Comparison of ENCODE assay signal across 13 cellular contexts in the genomic region with DNA sequence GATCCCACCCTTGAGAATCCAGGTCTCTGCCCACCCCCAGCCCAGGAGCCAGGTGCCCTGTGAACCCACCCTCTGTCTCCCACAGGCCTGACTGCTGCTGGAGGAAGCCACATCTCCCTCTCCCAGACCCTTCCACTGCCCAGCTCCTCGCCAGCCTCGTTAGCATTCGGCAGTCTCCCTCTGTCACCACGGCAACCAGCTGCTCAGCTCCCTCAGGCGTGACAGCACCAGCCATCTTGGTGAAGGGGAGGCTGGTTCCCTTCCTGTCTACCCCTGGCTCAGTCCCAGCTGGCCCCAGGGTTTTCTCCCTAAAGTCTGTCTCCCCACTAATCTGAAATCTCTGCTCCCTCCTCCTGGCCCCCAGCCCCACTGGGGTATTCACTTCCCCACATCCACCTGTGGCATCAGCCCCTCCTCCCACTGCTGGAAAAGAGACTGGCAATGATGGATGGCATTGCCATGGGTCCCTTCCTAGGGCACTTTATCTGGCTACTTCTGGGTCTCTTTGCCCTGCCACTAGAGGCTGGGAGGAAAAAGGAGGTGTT. TPM values are rescaled to one million over a fixed set of nuclear protein-coding genes. Genes with fewer than 3 reads are reported as not detected.
DNase-seq lines count a peak whose midpoint lies in the region; ATAC-seq and TF ChIP-seq lines count a peak whose summit lies in the region.
"Had no signal": no experiment of that assay in that cellular context is flagged by ENCODE, and none has a peak within 500 bp of the region (broad histone marks: within the 10 kb centered on the region; RNA-seq: fewer than 3 reads in every experiment).

No MANE protein-coding gene starts in this region.

- no peak overlapping the region for H2AFZ ChIP-seq in mammary epithelial cell (ENCODE audit: low read depth, low read length)

- peaks cover 8% of the 10 kb centered on the region for H3K4me1 Mint-ChIP-seq in activated T-helper 17 cell treated with anti-CD3 and anti-CD28 coated beads, Interleukin-2, amount 50 U/mL, for 72 hours

- H3K9me3 Mint-ChIP-seq in activated T-helper 17 cell treated with anti-CD3 and anti-CD28 coated beads, Interleukin-2, amount 50 U/mL, for 72 hours = no peaks in the 10 kb centered on the region
- H3K9me3 Mint-ChIP-seq: effector memory CD8-positive, alpha-beta T cell; T-helper 1 cell treated with Interleukin-12 subunit alpha and Interleukin-12 subunit beta and Interleukin-4 antibody, amounts not matched to agents 30 μg/mL and 1 μg/mL, for 36 hours had no signal

- no peak overlapping the region for H3K27ac Mint-ChIP-seq in activated T-helper 17 cell treated with anti-CD3 and anti-CD28 coated beads, Interleukin-2, amount 50 U/mL, for 72 hours
- H3K27ac Mint-ChIP-seq: effector memory CD8-positive, alpha-beta T cell; T-helper 1 cell treated with Interleukin-12 subunit alpha and Interleukin-12 subunit beta and Interleukin-4 antibody, amounts not matched to agents 30 μg/mL and 1 μg/mL, for 36 hours had no signal

- H3K9ac ChIP-seq in mammary epithelial cell (ENCODE audit: insufficient read depth, low read length) = no peak overlapping the region

- POLR2A ChIA-PET in HEK293 (lab: Yijun Ruan, JAX) = no interaction called here

- TF ChIP-seq CTCF in HEK293 (tag by site-specific recombination; IDR thresholded peaks at IDR 0.05) = no peak
- no peak for TF ChIP-seq CTCF in mammary epithelial cell (conservative IDR thresholded peaks at IDR 0.05 in 1 of 2, IDR thresholded peaks at IDR 0.05 in 1 of 2; ENCODE audit: extremely low read depth in 1 of 2, insufficient read depth in 1 of 2, low read depth in 1 of 2, low read length in 2 of 2)

- ATAC-seq in activated T-helper 17 cell treated with anti-CD3 and anti-CD28 coated beads, Interleukin-2, amount 50 U/mL, for 72 hours (replicated peaks) = no peak
- ATAC-seq: effector memory CD8-positive, alpha-beta T cell had no signal

- intact Hi-C loops in mammary epithelial cell (cut with micrococcal nuclease) = no loop called here

- dilution Hi-C loops in mammary epithelial cell (cut with HindIII; ENCODE audit: low sequenced_read_pairs) = no loop called here

- CTCF ChIA-PET in HEK293 (lab: Yijun Ruan, JAX) (no interaction called here), mammary epithelial cell (lab: Charles Lee; ENCODE audit: low non-redundant PET) (no interaction called here)

- 48% methylated on average over 5 of the region's 5 CpGs for WGBS in mammary epithelial cell (ENCODE audit: low coverage, missing lambda C conversion rate)

- no peaks in the 10 kb centered on the region for H3K9me3 ChIP-seq in HEK293 (ENCODE audit: control insufficient read depth, insufficient read depth, low read depth, low read length)
- no peaks in the 10 kb centered on the region for H3K9me3 ChIP-seq in mammary epithelial cell (replicated peaks; ENCODE audit: insufficient read depth, low read length)
- H3K9me3 ChIP-seq: upper lobe of left lung had no signal

- H3K36me3 Mint-ChIP-seq in activated T-helper 17 cell treated with anti-CD3 and anti-CD28 coated beads, Interleukin-2, amount 50 U/mL, for 72 hours (ENCODE audit: low read depth) = no peaks in the 10 kb centered on the region

- H3K27me3 Mint-ChIP-seq in activated T-helper 17 cell treated with anti-CD3 and anti-CD28 coated beads, Interleukin-2, amount 50 U/mL, for 72 hours = peaks cover 28% of the 10 kb centered on the region

- no peaks in the 10 kb centered on the region for H3K4me1 ChIP-seq in HEK293 (ENCODE audit: control insufficient read depth, insufficient read depth, low read length)
- H3K4me1 ChIP-seq in mammary epithelial cell (ENCODE audit: insufficient read depth, low read length) = no peaks in the 10 kb centered on the region
- H3K4me1 ChIP-seq: upper lobe of left lung had no signal

- peak; percentile 32 for DNase-seq in ACHN
- peak; percentile 79 for DNase-seq in NCI-H69 (lab: John Stamatoyannopoulos, UW)
- peak; percentile 73 for DNase-seq in iPS-NIHi7 (ENCODE audit: extremely low spot score)
- DNase-seq in activated effector memory CD4-positive, alpha-beta T cell treated with anti-CD3 and anti-CD28 coated beads, Interleukin-2, amount 50 U/mL, for 16 hours = no peak
- no peak for DNase-seq in NOMO-1 (lab: John Stamatoyannopoulos, UW; ENCODE audit: unreplicated experiment in 2 of 2)
- DNase-seq in mammary epithelial cell = no peak
- DNase-seq: effector memory CD8-positive, alpha-beta T cell; Kasumi-1 had no signal

- BruUV-seq in mammary epithelial cell (replicated peaks; lab: Mats Ljungman, UMichigan) = no TSS peak

- H3K4me2 ChIP-seq in mammary epithelial cell (ENCODE audit: insufficient read depth, low read depth, low read length) = no peak overlapping the region

- H3K79me2 ChIP-seq in mammary epithelial cell (ENCODE audit: insufficient read depth, low read length) = no peaks in the 10 kb centered on the region

- H3K27me3 ChIP-seq in mammary epithelial cell (ENCODE audit: insufficient read depth, low read length) = no peaks in the 10 kb centered on the region
- H3K27me3 ChIP-seq: upper lobe of left lung had no signal

- H3K4me3 ChIP-seq in HEK293 (ENCODE audit: low read depth, low read length) (no peak overlapping the region), mammary epithelial cell (replicated peaks in 1 of 3; ENCODE audit: insufficient read depth in 1 of 3, low read depth in 2 of 3, low read length in 3 of 3) (no peak overlapping the region)
- H3K4me3 ChIP-seq: upper lobe of left lung had no signal

- H3K36me3 ChIP-seq in HEK293 (ENCODE audit: control insufficient read depth in 2 of 2, insufficient read depth in 1 of 2, low read length in 2 of 2) (no peaks in the 10 kb centered on the region), mammary epithelial cell (ENCODE audit: insufficient read depth, low read length) (no peaks in the 10 kb centered on the region)
- H3K36me3 ChIP-seq: upper lobe of left lung had no signal

- no peak overlapping the region for H3K4me3 Mint-ChIP-seq in activated T-helper 17 cell treated with anti-CD3 and anti-CD28 coated beads, Interleukin-2, amount 50 U/mL, for 72 hours
- H3K4me3 Mint-ChIP-seq: effector memory CD8-positive, alpha-beta T cell; T-helper 1 cell treated with Interleukin-12 subunit alpha and Interleukin-12 subunit beta and Interleukin-4 antibody, amounts not matched to agents 30 μg/mL and 1 μg/mL, for 36 hours had no signal

- in situ Hi-C loops in ACHN (cut with HindIII; ENCODE audit: low pct_ligation_motif_present, low pct_unique_long_range_greater_than_20kb, low sequenced_read_pairs) = no loop called here
- in situ Hi-C loops in mammary epithelial cell (cut with MboI; ENCODE audit: low sequenced_read_pairs in 2 of 2) = no loop called here

- H3K27ac ChIP-seq in HEK293 (ENCODE audit: extremely low read depth, low read depth, low read length) (no peak overlapping the region), mammary epithelial cell (ENCODE audit: insufficient read depth, low read depth, low read length) (no peak overlapping the region)
- H3K27ac ChIP-seq: C4-2B, upper lobe of left lung had no signal

- no peaks in the 10 kb centered on the region for H4K20me1 ChIP-seq in mammary epithelial cell (ENCODE audit: insufficient read depth, low read length)

TF ChIP-seq in HEK293, 187 proteins besides CTCF, POLR2A, EP300 and RAD21 (continues in another document):
- TF ChIP-seq REPIN1 (tag by site-specific recombination; IDR thresholded peaks at IDR 0.05; ENCODE audit: low read depth) (no peak), ZNF112 (tag by site-specific recombination; IDR thresholded peaks at IDR 0.05) (no peak), ZNF239 (tag by site-specific recombination; IDR thresholded peaks at IDR 0.05) (no peak), MZF1 (tag by site-specific recombination; IDR thresholded peaks at IDR 0.05; ENCODE audit: borderline replicate concordance) (no peak), KLF1 (tag by site-specific recombination; IDR thresholded peaks at IDR 0.05) (no peak), ZSCAN30 (tag by site-specific recombination; IDR thresholded peaks at IDR 0.05) (no peak), ZNF626 (tag by site-specific recombination; IDR thresholded peaks at IDR 0.05) (no peak), OVOL3 (tag by site-specific recombination; IDR thresholded peaks at IDR 0.05) (no peak)
- TF ChIP-seq, protein P1, sequence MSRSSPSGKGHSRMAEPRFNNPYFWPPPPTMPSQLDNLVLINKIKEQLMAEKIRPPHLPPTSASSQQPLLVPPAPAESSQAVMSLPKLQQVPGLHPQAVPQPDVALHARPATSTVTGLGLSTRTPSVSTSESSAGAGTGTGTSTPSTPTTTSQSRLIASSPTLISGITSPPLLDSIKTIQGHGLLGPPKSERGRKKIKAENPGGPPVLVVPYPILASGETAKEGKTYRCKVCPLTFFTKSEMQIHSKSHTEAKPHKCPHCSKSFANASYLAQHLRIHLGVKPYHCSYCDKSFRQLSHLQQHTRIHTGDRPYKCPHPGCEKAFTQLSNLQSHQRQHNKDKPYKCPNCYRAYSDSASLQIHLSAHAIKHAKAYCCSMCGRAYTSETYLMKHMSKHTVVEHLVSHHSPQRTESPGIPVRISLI (tag by site-specific recombination; IDR thresholded peaks at IDR 0.05) = no peak
- TF ChIP-seq, protein P2, sequence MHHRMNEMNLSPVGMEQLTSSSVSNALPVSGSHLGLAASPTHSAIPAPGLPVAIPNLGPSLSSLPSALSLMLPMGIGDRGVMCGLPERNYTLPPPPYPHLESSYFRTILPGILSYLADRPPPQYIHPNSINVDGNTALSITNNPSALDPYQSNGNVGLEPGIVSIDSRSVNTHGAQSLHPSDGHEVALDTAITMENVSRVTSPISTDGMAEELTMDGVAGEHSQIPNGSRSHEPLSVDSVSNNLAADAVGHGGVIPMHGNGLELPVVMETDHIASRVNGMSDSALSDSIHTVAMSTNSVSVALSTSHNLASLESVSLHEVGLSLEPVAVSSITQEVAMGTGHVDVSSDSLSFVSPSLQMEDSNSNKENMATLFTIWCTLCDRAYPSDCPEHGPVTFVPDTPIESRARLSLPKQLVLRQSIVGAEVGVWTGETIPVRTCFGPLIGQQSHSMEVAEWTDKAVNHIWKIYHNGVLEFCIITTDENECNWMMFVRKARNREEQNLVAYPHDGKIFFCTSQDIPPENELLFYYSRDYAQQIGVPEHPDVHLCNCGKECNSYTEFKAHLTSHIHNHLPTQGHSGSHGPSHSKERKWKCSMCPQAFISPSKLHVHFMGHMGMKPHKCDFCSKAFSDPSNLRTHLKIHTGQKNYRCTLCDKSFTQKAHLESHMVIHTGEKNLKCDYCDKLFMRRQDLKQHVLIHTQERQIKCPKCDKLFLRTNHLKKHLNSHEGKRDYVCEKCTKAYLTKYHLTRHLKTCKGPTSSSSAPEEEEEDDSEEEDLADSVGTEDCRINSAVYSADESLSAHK (tag by site-specific recombination; IDR thresholded peaks at IDR 0.05) = no peak

RNA-seq across cellular contexts. Expression of a gene that starts 28.1 kb away (rescaled TPM):
- 10 to 100 TPM in 1 of 2 donors, 1 to 10 TPM in 1; 4.5 to 18.8 TPM for total RNA-seq in mammary epithelial cell
- polyA plus RNA-seq in mammary epithelial cell = 0.01 TPM
- not detected for polyA minus RNA-seq in mammary epithelial cell
- 1 to 10 TPM in 1 of 2 donors, under 1 TPM in 1; 0.11 to 1.2 TPM for total RNA-seq in activated T-helper 17 cell treated with anti-CD3 and anti-CD28 coated beads, Interleukin-2, amount 50 U/mL, for 72 hours

RNA-seq across cellular contexts. Expression of a gene that starts 49.0 kb away (rescaled TPM):
- 1 to 10 TPM in 1 of 2 donors, under 1 TPM in 1; 0.26 to 4.8 TPM for total RNA-seq in mammary epithelial cell
- polyA plus RNA-seq in mammary epithelial cell = not detected
- not detected for polyA minus RNA-seq in mammary epithelial cell
- 10 to 100 TPM; 11.0 to 21.6 TPM for total RNA-seq in activated T-helper 17 cell treated with anti-CD3 and anti-CD28 coated beads, Interleukin-2, amount 50 U/mL, for 72 hours

Comparison
In these comparisons a context has a peak if more than half of its experiments do, and no peak if none do; other contexts are left out.
1. DNase-seq: peak in ACHN (single experiment), NCI-H69 (single experiment) and iPS-NIHi7 (single experiment); none in activated effector memory CD4-positive, alpha-beta T cell treated with anti-CD3 and anti-CD28 coated beads, Interleukin-2, amount 50 U/mL, for 16 hours (single experiment), NOMO-1 (0 of 2) and mammary epithelial cell (single experiment).